1 cellular context compared by ENCODE assay signal in genomic region chr13:112952759-112953541, GRCh38.
TF ChIP-seq lines count a peak whose summit lies in the region.

No MANE protein-coding gene starts in this region.

TF ChIP-seq in IMR-90, 13 proteins besides CTCF, POLR2A, EP300 and RAD21:
- no peak for TF ChIP-seq FOS (IDR thresholded peaks at IDR 0.05; ENCODE audit: low read depth, low read length)
- TF ChIP-seq USF2 (IDR thresholded peaks at IDR 0.05; ENCODE audit: low read depth, low read length) = no peak
- no peak for TF ChIP-seq BHLHE40 (IDR thresholded peaks at IDR 0.05; ENCODE audit: low read depth, low read length)
- no peak for TF ChIP-seq RFX5 (IDR thresholded peaks at IDR 0.05; ENCODE audit: low read depth, low read length)
- TF ChIP-seq SMC3 (IDR thresholded peaks at IDR 0.05; ENCODE audit: low read depth, low read length) = no peak
- no peak for TF ChIP-seq ELK1 (IDR thresholded peaks at IDR 0.05; ENCODE audit: borderline replicate concordance, low read depth, low read length)
- no peak for TF ChIP-seq RCOR1 (IDR thresholded peaks at IDR 0.05; ENCODE audit: insufficient replicate concordance, low read length)
- TF ChIP-seq CEBPB (IDR thresholded peaks at IDR 0.05; ENCODE audit: low read depth, low read length) = no peak
- TF ChIP-seq CHD1 (IDR thresholded peaks at IDR 0.05; ENCODE audit: low read depth, low read length) = no peak
- TF ChIP-seq MAZ (IDR thresholded peaks at IDR 0.05; ENCODE audit: borderline replicate concordance, low read depth, low read length) = no peak
- no peak for TF ChIP-seq MXI1 (IDR thresholded peaks at IDR 0.05; ENCODE audit: borderline replicate concordance, low read depth, low read length)
- TF ChIP-seq NFE2L2 (IDR thresholded peaks at IDR 0.05; ENCODE audit: low read depth, low read length) = no peak
- no peak for TF ChIP-seq MAFK (IDR thresholded peaks at IDR 0.05; ENCODE audit: low read depth, low read length)
